In the genomic region with DNA sequence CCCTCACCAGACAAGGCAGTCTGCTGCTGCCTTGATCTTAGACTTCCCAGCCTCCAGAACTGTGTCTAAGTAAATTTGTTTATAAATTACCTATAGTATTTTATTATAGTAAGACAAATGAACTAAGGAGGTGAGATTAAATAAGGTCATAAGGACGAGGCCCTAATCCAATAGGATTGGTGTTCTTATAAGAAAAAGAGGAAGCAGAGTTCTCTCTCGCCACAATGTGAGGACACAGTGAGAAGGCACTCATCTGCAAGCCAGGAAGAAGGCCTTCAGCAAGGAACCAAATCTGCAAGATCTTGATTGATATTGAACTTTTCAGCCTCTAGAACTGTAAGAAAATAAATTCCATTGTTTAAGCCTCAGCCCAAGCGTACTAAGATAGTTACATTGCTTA, we compare ENCODE assay signal across 17 cellular contexts.
"Had no signal": no experiment of that assay in that cellular context is flagged by ENCODE, and none has a peak within 500 bp of the region (broad histone marks: within the 10 kb centered on the region; RNA-seq: fewer than 3 reads in every experiment).

No MANE protein-coding gene starts in this region.

- H3K27ac ChIP-seq: dorsolateral prefrontal cortex, tibial artery, uterus had no signal

- H3K9me3 ChIP-seq: heart right ventricle, mucosa of descending colon, spleen, tibial artery, upper lobe of left lung, uterus had no signal

- ATAC-seq: heart right ventricle; left lobe of liver; mucosa of descending colon; naive thymus-derived CD8-positive, alpha-beta T cell; sciatic nerve; stimulated activated memory B cell treated with anti-CD40 and anti-IgM and Interleukin-4, amounts not matched to agents 10 μg/mL and 1 μg/mL and 100 μg/mL, for 72 hours had no signal

- H3K27me3 ChIP-seq: dorsolateral prefrontal cortex, heart right ventricle, spleen, tibial artery, upper lobe of left lung, uterus had no signal

- H3K36me3 ChIP-seq: heart right ventricle, spleen, tibial artery, upper lobe of left lung, uterus had no signal

- H3K4me3 ChIP-seq: dorsolateral prefrontal cortex, heart right ventricle, mucosa of descending colon, spleen, tibial artery, upper lobe of left lung, uterus had no signal

- DNase-seq: dorsolateral prefrontal cortex; effector CD8-positive, alpha-beta T cell; heart right ventricle; islet precursor cell; mucosa of descending colon; naive thymus-derived CD8-positive, alpha-beta T cell; posterior cingulate gyrus; spleen; stimulated activated CD4-positive, alpha-beta T cell treated with anti-CD3 and anti-CD28 coated beads, Interleukin-15, amount 100 ng/mL, for 24 hours; stimulated activated CD4-positive, alpha-beta T cell treated with anti-CD3 and anti-CD28 coated beads, Interleukin-1b, Interleukin-23, amount 100 ng/mL, for 48 hours; stimulated activated CD4-positive, alpha-beta T cell treated with anti-CD3 and anti-CD28 coated beads, Interleukin-4, amount 100 ng/mL, for 24 hours; tibial artery; upper lobe of left lung; uterus had no signal
